9 cellular contexts compared by ENCODE assay signal in genomic region chr6:20876016-20876415, GRCh38.
DNase-seq lines count a peak whose midpoint lies in the region; ATAC-seq, FAIRE-seq and TF ChIP-seq lines count a peak whose summit lies in the region.
"Had no signal": no experiment of that assay in that cellular context is flagged by ENCODE, and none has a peak within 500 bp of the region (broad histone marks: within the 10 kb centered on the region; RNA-seq: fewer than 3 reads in every experiment).

No MANE protein-coding gene starts in this region.

- no peak overlapping the region for H2AFZ ChIP-seq in OCI-LY3 (ENCODE audit: low read depth, low read length)

- DNase-seq in GM19239 (ENCODE audit: insufficient read length, low spot score), result no peak
- peak; percentile 75 for DNase-seq in fibroblast of gingiva (ENCODE audit: low read depth)
- DNase-seq in renal cortical epithelial cell (ENCODE audit: low read depth), result peak; percentile 62
- DNase-seq in LoVo (ENCODE audit: low spot score), result no peak
- DNase-seq in NCI-H1930 (lab: John Stamatoyannopoulos, UW), result no peak
- DNase-seq: stimulated activated CD4-positive, alpha-beta T cell treated with anti-CD3 and anti-CD28 coated beads, Interleukin-4, amount 100 ng/mL, for 4 hours had no signal

- peak overlapping the region; percentile 73 for H3K4me2 ChIP-seq in OCI-LY3 (ENCODE audit: low read length)

- H3K27me3 ChIP-seq in OCI-LY3 (ENCODE audit: low read depth, low read length), result no peaks in the 10 kb centered on the region
- H3K27me3 ChIP-seq: neutrophil had no signal

- H3K4me3 ChIP-seq in OCI-LY3 (ENCODE audit: low read length), result peak overlapping the region; percentile 39

- no peak for TF ChIP-seq CTCF in OCI-LY3 (IDR thresholded peaks at IDR 0.05; ENCODE audit: low read depth, low read length)

- no peaks in the 10 kb centered on the region for H3K36me3 ChIP-seq in OCI-LY3 (replicated peaks; ENCODE audit: low read depth, low read length)
- H3K36me3 ChIP-seq: neutrophil had no signal

- H3K9me3 ChIP-seq in OCI-LY3 (ENCODE audit: insufficient read depth, low read length), result no peaks in the 10 kb centered on the region
- H3K9me3 ChIP-seq: neutrophil had no signal

- no peak for ATAC-seq in GM18511 (IDR thresholded peaks at IDR 0.05; ENCODE audit: unreplicated experiment)

- peak overlapping the region; percentile 57 for H3K9ac ChIP-seq in OCI-LY3 (ENCODE audit: low read length)

- H3K4me1 ChIP-seq in OCI-LY3 (ENCODE audit: low read length), result peaks cover 59% of the 10 kb centered on the region

- H4K20me1 ChIP-seq in OCI-LY3 (ENCODE audit: insufficient read depth, low read length), result no peaks in the 10 kb centered on the region

- no peaks in the 10 kb centered on the region for H3K79me2 ChIP-seq in OCI-LY3 (ENCODE audit: low read length)

- peak; percentile 11 for FAIRE-seq in GM19239 (lab: Jason Lieb, UNC)

- peak overlapping the region; percentile 98 for H3K27ac ChIP-seq in OCI-LY3 (ENCODE audit: low read length)
- H3K27ac ChIP-seq: neutrophil had no signal

Comparison
In these comparisons a context has a peak if more than half of its experiments do, and no peak if none do; other contexts are left out.
1. DNase-seq: peak in fibroblast of gingiva (single experiment) and renal cortical epithelial cell (single experiment); none in GM19239 (single experiment), LoVo (single experiment) and NCI-H1930 (0 of 2).